Comparison of ENCODE assay signal across 1 cellular context in the genomic region with DNA sequence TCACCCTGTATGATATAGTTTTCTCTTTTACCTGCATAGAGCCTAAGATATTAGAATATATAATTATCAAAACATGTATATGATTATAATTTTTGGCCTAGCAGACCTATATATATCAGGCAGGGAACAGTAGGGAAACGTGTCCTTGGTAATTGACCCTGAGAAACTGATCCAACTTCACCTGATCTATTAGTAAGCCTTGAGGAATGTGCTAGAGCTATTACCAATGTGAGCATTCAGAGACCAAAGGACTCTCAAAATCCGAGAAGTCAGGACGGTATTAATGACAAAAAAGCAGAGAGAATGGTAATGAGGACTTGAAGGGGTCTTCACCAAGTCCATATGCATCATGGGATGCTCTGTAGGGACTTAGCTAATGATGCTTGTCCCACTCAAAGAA.
TF ChIP-seq lines count a peak whose summit lies in the region.

No MANE protein-coding gene starts in this region.

TF ChIP-seq in HepG2, 621 proteins besides CTCF, POLR2A, EP300 and RAD21:
- TF ChIP-seq ZNF367 (CRISPR knock-in tag; IDR thresholded peaks at IDR 0.05; ENCODE audit: borderline replicate concordance), result no peak
- no peak for TF ChIP-seq TCF7 (IDR thresholded peaks at IDR 0.05; ENCODE audit: low read depth)
- TF ChIP-seq ZNF34 (CRISPR knock-in tag; IDR thresholded peaks at IDR 0.05; ENCODE audit: borderline replicate concordance), result no peak
- no peak for TF ChIP-seq ZNF772 (CRISPR knock-in tag; IDR thresholded peaks at IDR 0.05)
- TF ChIP-seq ZNF44 (CRISPR knock-in tag; IDR thresholded peaks at IDR 0.05), result no peak
- no peak for TF ChIP-seq SMC3 (IDR thresholded peaks at IDR 0.05; ENCODE audit: low read length)
- TF ChIP-seq JDP2 (CRISPR knock-in tag; IDR thresholded peaks at IDR 0.05; ENCODE audit: borderline replicate concordance), result no peak
- no peak for TF ChIP-seq ISX (CRISPR knock-in tag; conservative IDR thresholded peaks at IDR 0.05)
- TF ChIP-seq ZSCAN30 (CRISPR knock-in tag; IDR thresholded peaks at IDR 0.05), result no peak
- TF ChIP-seq XBP1 (CRISPR knock-in tag; IDR thresholded peaks at IDR 0.05), result no peak
- TF ChIP-seq, protein P1, sequence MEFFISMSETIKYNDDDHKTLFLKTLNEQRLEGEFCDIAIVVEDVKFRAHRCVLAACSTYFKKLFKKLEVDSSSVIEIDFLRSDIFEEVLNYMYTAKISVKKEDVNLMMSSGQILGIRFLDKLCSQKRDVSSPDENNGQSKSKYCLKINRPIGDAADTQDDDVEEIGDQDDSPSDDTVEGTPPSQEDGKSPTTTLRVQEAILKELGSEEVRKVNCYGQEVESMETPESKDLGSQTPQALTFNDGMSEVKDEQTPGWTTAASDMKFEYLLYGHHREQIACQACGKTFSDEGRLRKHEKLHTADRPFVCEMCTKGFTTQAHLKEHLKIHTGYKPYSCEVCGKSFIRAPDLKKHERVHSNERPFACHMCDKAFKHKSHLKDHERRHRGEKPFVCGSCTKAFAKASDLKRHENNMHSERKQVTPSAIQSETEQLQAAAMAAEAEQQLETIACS (CRISPR knock-in tag; IDR thresholded peaks at IDR 0.05), result no peak
- TF ChIP-seq SNAPC2 (CRISPR knock-in tag; IDR thresholded peaks at IDR 0.05), result no peak
- no peak for TF ChIP-seq HOXD1 (CRISPR knock-in tag; IDR thresholded peaks at IDR 0.05)
- TF ChIP-seq PLSCR1 (CRISPR knock-in tag; IDR thresholded peaks at IDR 0.05; ENCODE audit: borderline replicate concordance), result no peak
- TF ChIP-seq, protein P2, sequence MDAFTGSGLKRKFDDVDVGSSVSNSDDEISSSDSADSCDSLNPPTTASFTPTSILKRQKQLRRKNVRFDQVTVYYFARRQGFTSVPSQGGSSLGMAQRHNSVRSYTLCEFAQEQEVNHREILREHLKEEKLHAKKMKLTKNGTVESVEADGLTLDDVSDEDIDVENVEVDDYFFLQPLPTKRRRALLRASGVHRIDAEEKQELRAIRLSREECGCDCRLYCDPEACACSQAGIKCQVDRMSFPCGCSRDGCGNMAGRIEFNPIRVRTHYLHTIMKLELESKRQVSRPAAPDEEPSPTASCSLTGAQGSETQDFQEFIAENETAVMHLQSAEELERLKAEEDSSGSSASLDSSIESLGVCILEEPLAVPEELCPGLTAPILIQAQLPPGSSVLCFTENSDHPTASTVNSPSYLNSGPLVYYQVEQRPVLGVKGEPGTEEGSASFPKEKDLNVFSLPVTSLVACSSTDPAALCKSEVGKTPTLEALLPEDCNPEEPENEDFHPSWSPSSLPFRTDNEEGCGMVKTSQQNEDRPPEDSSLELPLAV (CRISPR knock-in tag; conservative IDR thresholded peaks at IDR 0.05; ENCODE audit: low read depth), result no peak
- no peak for TF ChIP-seq SAFB2 (CRISPR knock-in tag; IDR thresholded peaks at IDR 0.05; ENCODE audit: borderline replicate concordance, low read depth)
